Comparison of ENCODE assay signal across 23 cellular contexts in genomic region chr1:67818162-67818561, GRCh38. TPM values are rescaled to one million over a fixed set of nuclear protein-coding genes. Genes with fewer than 3 reads are reported as not detected.
"Had no signal": no experiment of that assay in that cellular context is flagged by ENCODE, and none has a peak within 500 bp of the region (broad histone marks: within the 10 kb centered on the region; RNA-seq: fewer than 3 reads in every experiment).

No MANE protein-coding gene starts in this region.

- H3K9me3 ChIP-seq: body of pancreas, thyroid gland had no signal

- DNase-seq: activated CD4-positive, alpha-beta T cell treated with anti-CD3 and anti-CD28 coated beads, Interleukin-2, amount 50 U/mL, for 1 hour; activated CD8-positive, alpha-beta T cell treated with anti-CD3 and anti-CD28 coated beads for 36 hours; activated T-cell treated with anti-CD3 and anti-CD28 coated beads, Interleukin-2, amount 50 U/mL, for 4 hours; anterior cingulate cortex; body of pancreas; cerebellar nuclear complex; foreskin fibroblast; head of caudate nucleus; hypothalamus; immature natural killer cell; kidney; naive thymus-derived CD4-positive, alpha-beta T cell; posterior cingulate gyrus; right cardiac atrium; spleen; stimulated activated naive CD4-positive, alpha-beta T cell; T-helper 2 cell; thyroid gland had no signal

- H3K4me3 Mint-ChIP-seq: activated CD8-positive, alpha-beta T cell treated with anti-CD3 and anti-CD28 coated beads for 36 hours; activated naive CD4-positive, alpha-beta T cell treated with anti-CD3 and anti-CD28 coated beads, Interleukin-2, amount 50 U/mL, for 24 hours; activated T-cell treated with anti-CD3 and anti-CD28 coated beads, Interleukin-2, amount 50 U/mL, for 4 hours; activated T-helper 17 cell treated with anti-CD3 and anti-CD28 coated beads, Interleukin-2, amount 50 U/mL, for 72 hours; immature natural killer cell; mesothelial cell of epicardium; naive thymus-derived CD4-positive, alpha-beta T cell had no signal

- H3K27ac ChIP-seq: cardiac muscle cell, spleen, thyroid gland had no signal

- H3K27ac Mint-ChIP-seq: activated CD8-positive, alpha-beta T cell treated with anti-CD3 and anti-CD28 coated beads for 36 hours; activated naive CD4-positive, alpha-beta T cell treated with anti-CD3 and anti-CD28 coated beads, Interleukin-2, amount 50 U/mL, for 24 hours; activated T-helper 17 cell treated with anti-CD3 and anti-CD28 coated beads, Interleukin-2, amount 50 U/mL, for 72 hours; immature natural killer cell; mesothelial cell of epicardium; naive thymus-derived CD4-positive, alpha-beta T cell had no signal

- H3K4me3 ChIP-seq: body of pancreas, cardiac muscle cell, coronary artery, spleen, thyroid gland had no signal

- H3K4me1 Mint-ChIP-seq: activated naive CD4-positive, alpha-beta T cell treated with anti-CD3 and anti-CD28 coated beads, Interleukin-2, amount 50 U/mL, for 24 hours; immature natural killer cell; naive thymus-derived CD4-positive, alpha-beta T cell had no signal

- ATAC-seq: activated CD8-positive, alpha-beta T cell treated with anti-CD3 and anti-CD28 coated beads for 36 hours; activated T-cell treated with anti-CD3 and anti-CD28 coated beads, Interleukin-2, amount 50 U/mL, for 4 hours; body of pancreas; naive thymus-derived CD4-positive, alpha-beta T cell; right cardiac atrium had no signal

- H3K36me3 ChIP-seq: cardiac muscle cell, thyroid gland had no signal

- H3K9me3 Mint-ChIP-seq: activated CD8-positive, alpha-beta T cell treated with anti-CD3 and anti-CD28 coated beads for 36 hours; activated naive CD4-positive, alpha-beta T cell treated with anti-CD3 and anti-CD28 coated beads, Interleukin-2, amount 50 U/mL, for 24 hours; activated T-cell treated with anti-CD3 and anti-CD28 coated beads, Interleukin-2, amount 50 U/mL, for 4 hours; activated T-helper 17 cell treated with anti-CD3 and anti-CD28 coated beads, Interleukin-2, amount 50 U/mL, for 72 hours; mesothelial cell of epicardium had no signal

- H3K27me3 ChIP-seq: body of pancreas, cardiac muscle cell, spleen, thyroid gland had no signal

RNA-seq across cellular contexts. Expression of gene GNG12, which starts 15.1 kb away (rescaled TPM):
- total RNA-seq: activated CD8-positive, alpha-beta T cell treated with anti-CD3 and anti-CD28 coated beads for 36 hours; naive thymus-derived CD4-positive, alpha-beta T cell had no signal
